Comparison of ENCODE assay signal across 8 cellular contexts in the genomic region with DNA sequence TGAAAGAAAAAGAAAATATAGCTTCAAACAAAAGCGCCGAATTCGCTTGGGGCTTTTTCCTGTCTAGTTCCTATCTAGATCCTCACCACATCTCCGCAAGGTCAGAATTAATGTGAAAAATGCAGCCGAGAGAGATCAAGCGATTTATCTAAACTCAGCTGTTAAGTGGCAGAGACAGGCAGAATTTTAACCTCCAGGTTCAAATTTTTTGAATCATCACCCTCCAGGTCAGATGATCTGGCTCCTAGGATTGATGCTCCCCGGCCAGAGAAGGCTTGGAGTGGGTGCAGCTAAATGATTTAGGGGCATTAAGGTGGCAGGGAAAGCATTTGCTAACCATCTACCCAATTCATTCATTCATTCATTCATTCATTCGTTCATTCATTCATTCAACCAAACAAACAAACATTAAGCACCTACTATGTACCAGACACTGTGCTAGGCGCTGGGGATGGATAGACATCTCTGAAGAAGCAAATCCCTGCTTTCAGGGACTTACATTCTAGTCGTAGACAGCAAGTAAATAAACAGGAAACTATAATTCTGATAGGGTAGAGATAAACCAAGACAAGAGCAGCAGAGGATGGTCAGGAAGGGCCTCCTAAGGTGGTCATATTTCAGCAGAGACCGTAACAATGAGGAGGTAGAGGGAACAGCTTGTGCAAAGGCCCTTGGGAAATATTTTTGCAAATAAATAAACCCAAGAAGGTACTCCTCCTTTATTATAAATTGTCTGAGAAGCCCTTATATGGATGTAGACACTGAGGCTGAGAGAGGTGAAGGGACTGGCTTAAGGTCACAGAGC. TPM values are rescaled to one million over a fixed set of nuclear protein-coding genes. Genes with fewer than 3 reads are reported as not detected.
DNase-seq lines count a peak whose midpoint lies in the region; ATAC-seq, FAIRE-seq and TF ChIP-seq lines count a peak whose summit lies in the region.

No MANE protein-coding gene starts in this region.

- H3K36me3 Mint-ChIP-seq in HFFc6 (ENCODE audit: low read depth) (peaks cover 8% of the 10 kb centered on the region), glutamatergic neuron (ENCODE audit: unreplicated experiment) (no peaks in the 10 kb centered on the region)

- ATAC-seq in HG02610 (IDR thresholded peaks at IDR 0.05; ENCODE audit: unreplicated experiment) = no peak

- no peaks in the 10 kb centered on the region for H3K36me3 ChIP-seq in small intestine (ENCODE audit: control insufficient read depth in 2 of 2, insufficient read depth in 2 of 2, low read length in 2 of 2)

- DNase-seq in HFFc6 (peak; percentile 41), glutamatergic neuron (no peak), small intestine (no peak), 8988T (no peak), mesenteric fat pad (ENCODE audit: low spot score) (no peak), T1000 (lab: John Stamatoyannopoulos, UW) (no peak)

- H3K4me1 Mint-ChIP-seq in HFFc6 (ENCODE audit: low read depth) (peaks cover 66% of the 10 kb centered on the region), glutamatergic neuron (ENCODE audit: low read depth, unreplicated experiment) (peaks cover 40% of the 10 kb centered on the region)

- FAIRE-seq in small intestine (lab: Jason Lieb, UNC) = no peak

- TF ChIP-seq CTCF in HFFc6 (IDR thresholded peaks at IDR 0.05) (no peak), WI38 (IDR thresholded peaks at IDR 0.05; ENCODE audit: low read depth, low read length) (no peak), glutamatergic neuron (IDR thresholded peaks at IDR 0.05; ENCODE audit: partially characterized antibody, unreplicated experiment) (no peak)

- H3K9me3 Mint-ChIP-seq in HFFc6 = no peaks in the 10 kb centered on the region
- peaks cover 2% of the 10 kb centered on the region for H3K9me3 Mint-ChIP-seq in glutamatergic neuron (ENCODE audit: unreplicated experiment)

- WGBS in small intestine, 3 donors = 9 to 15% (median 14%) methylated on average over 11 of the region's 11 CpGs

- H3K27me3 Mint-ChIP-seq in HFFc6 (ENCODE audit: insufficient read depth) (peaks cover 4% of the 10 kb centered on the region; the same call in 1 of the 2 replicates), glutamatergic neuron (ENCODE audit: unreplicated experiment) (no peaks in the 10 kb centered on the region)

- peak overlapping the region; percentile 96 for H3K27ac Mint-ChIP-seq in HFFc6
- H3K27ac Mint-ChIP-seq in glutamatergic neuron (ENCODE audit: unreplicated experiment) = peak overlapping the region; percentile 97

- peaks cover 26 to 29% of the 10 kb centered on the region in 2 donors for H3K4me1 ChIP-seq in small intestine (ENCODE audit: control insufficient read depth in 2 of 2, insufficient read depth in 1 of 2, low read depth in 1 of 2, low read length in 1 of 2)

- no peaks in the 10 kb centered on the region for H3K9me3 ChIP-seq in small intestine (ENCODE audit: control insufficient read depth, low read depth)

- peak overlapping the region; percentile 90 to 99 for H3K27ac ChIP-seq in small intestine (ENCODE audit: low read depth in 1 of 2, low read length in 1 of 2)

- H3K4me3 ChIP-seq in WI38 (ENCODE audit: low read depth, low read length) = peak overlapping the region; percentile 97
- H3K4me3 ChIP-seq in small intestine (ENCODE audit: low read depth in 1 of 2, low read length in 2 of 2) = peak overlapping the region; percentile 92 to 99

- H3K4me3 Mint-ChIP-seq in HFFc6 (peak overlapping the region; percentile 99), glutamatergic neuron (ENCODE audit: unreplicated experiment) (peak overlapping the region; percentile 93)

- no peaks in the 10 kb centered on the region for H3K27me3 ChIP-seq in small intestine (ENCODE audit: control insufficient read depth in 2 of 2, insufficient read depth in 2 of 2, low read length in 2 of 2)

RNA-seq across cellular contexts. Expression of a gene that starts 0.7 kb away (rescaled TPM):
- total RNA-seq in HFFc6 (2021; fragmentation: NEBNext Ultra II Directional; extraction: Animal tissue kit (Norgen Biotek cat#: 25700)) = 100 to 1,000 TPM; 192 to 242 (median 210) TPM
- 149 TPM for total RNA-seq in glutamatergic neuron (ENCODE audit: unreplicated experiment)
- 10 to 100 TPM; 72.7 to 83.4 (median 77.3) TPM for polyA plus RNA-seq in small intestine
- 89.0 TPM for total RNA-seq in mesenteric fat pad

RNA-seq across cellular contexts. Expression of a gene that starts 39.9 kb away (rescaled TPM):
- 10 to 100 TPM; 25.8 to 29.8 (median 27.8) TPM for total RNA-seq in HFFc6 (2021; fragmentation: NEBNext Ultra II Directional; extraction: Animal tissue kit (Norgen Biotek cat#: 25700))
- total RNA-seq in glutamatergic neuron (ENCODE audit: unreplicated experiment) (29.3 TPM), mesenteric fat pad (44.1 TPM)
- polyA plus RNA-seq in small intestine = 10 to 100 TPM; 16.8 to 33.5 (median 20.8) TPM
